ENCODE assay signal across 1 cellular context in the genomic region with DNA sequence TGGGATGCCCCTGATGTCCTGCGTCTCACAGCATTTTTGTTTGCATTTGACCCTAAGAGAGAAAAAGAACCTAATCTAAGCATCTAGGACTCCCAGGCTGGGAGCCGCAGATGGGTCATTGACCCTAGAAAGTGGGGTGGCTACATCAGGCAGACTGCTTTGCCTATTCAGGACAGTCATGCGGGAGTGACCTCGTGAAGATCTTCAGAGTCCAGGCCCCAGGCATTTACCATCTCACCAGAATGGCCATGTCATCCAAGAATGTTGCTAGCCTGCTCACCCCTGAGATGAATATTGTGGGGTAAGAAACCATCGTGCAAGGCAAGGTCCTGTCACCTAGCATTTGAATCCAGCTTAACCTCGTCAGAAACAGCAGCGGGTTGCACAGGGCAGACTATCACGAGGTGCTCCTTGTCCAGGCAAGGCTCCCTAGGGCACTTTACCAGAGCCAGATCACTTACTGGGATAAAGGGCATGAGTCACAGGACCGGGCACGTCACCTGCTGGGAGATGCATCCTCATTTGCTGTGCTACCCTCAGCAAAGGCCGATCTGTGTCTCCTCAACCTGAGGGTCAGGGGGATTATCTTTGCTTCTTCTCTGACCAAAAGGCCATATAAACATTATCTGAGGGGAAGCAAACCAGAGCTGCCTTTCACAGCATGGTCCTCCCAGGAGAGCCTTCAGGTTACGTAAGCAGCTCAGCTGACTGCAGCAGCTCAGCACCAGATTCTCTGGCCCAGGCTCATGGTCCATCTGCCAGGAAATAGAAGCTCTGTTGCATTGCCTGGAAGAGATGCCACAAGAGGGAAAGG.
TF ChIP-seq lines count a peak whose summit lies in the region.

No MANE protein-coding gene starts in this region.

TF ChIP-seq in HCT116, 20 proteins besides CTCF, POLR2A, EP300 and RAD21 (continued from another document):
- TF ChIP-seq REST (IDR thresholded peaks at IDR 0.05; ENCODE audit: low read depth) (no peak), SRF (IDR thresholded peaks at IDR 0.05; ENCODE audit: low read depth) (no peak)
